9 cellular contexts compared by ENCODE assay signal in the genomic region with DNA sequence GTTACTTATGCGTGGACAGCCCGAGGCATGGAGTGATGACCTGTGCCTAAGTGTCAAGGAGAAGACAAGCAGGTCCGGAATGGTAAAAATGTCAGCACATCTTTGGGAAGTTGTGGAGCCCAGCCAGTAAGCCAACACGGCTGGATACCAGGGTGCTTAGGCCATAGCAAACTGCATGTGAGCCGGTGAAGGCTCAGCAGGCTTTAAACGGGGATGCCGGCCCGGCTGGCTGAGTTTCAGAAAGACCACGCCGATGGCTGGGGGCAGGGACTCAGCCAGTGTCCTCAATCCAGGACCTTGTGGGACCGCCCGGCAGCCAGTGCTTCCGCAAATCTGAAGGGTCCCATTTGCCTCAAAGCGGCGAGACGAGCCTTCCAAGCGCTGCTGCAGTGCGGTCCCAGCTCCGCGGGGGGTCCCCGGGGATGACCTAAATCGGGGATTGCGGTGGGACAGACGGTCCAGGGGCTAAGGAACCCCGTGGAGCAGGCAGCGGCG. TPM values are rescaled to one million over a fixed set of nuclear protein-coding genes. Genes with fewer than 3 reads are reported as not detected.
DNase-seq lines count a peak whose midpoint lies in the region; ATAC-seq and TF ChIP-seq lines count a peak whose summit lies in the region.
"Had no signal": no experiment of that assay in that cellular context is flagged by ENCODE, and none has a peak within 500 bp of the region (broad histone marks: within the 10 kb centered on the region; RNA-seq: fewer than 3 reads in every experiment).

No MANE protein-coding gene starts in this region.

- peak overlapping the region; percentile 85 for H3K4me3 Mint-ChIP-seq in T-helper 1 cell treated with Interleukin-12 subunit alpha and Interleukin-12 subunit beta and Interleukin-4 antibody, amounts not matched to agents 30 μg/mL and 1 μg/mL, for 36 hours

- 20 to 24% methylated on average over 11 to 27 of the region's 27 CpGs for WGBS in testis, 2 donors

- H3K36me3 Mint-ChIP-seq in T-helper 1 cell treated with Interleukin-12 subunit alpha and Interleukin-12 subunit beta and Interleukin-4 antibody, amounts not matched to agents 30 μg/mL and 1 μg/mL, for 36 hours (ENCODE audit: low read depth) = no peaks in the 10 kb centered on the region

- no peaks in the 10 kb centered on the region for H3K9me3 Mint-ChIP-seq in T-helper 1 cell treated with Interleukin-12 subunit alpha and Interleukin-12 subunit beta and Interleukin-4 antibody, amounts not matched to agents 30 μg/mL and 1 μg/mL, for 36 hours

- H3K27ac ChIP-seq in breast epithelium = peak overlapping the region; percentile 88 to 91
- H3K27ac ChIP-seq in left lung = peak overlapping the region in 1 of 2 donors; percentile 71
- peak overlapping the region in 1 of 2 donors; percentile 59 for H3K27ac ChIP-seq in testis

- H3K4me3 ChIP-seq in breast epithelium (peak overlapping the region; percentile 52 to 75 (median 74)), left lung (peak overlapping the region; percentile 42 to 44), testis (peak overlapping the region; percentile 58 to 68)

- DNase-seq in T-helper 1 cell = no peak
- no peak for DNase-seq in breast epithelium (ENCODE audit: low spot score in 2 of 2)
- no peak for DNase-seq in left lung
- DNase-seq in testis = peak; percentile 19
- DNase-seq in midbrain (lab: John Stamatoyannopoulos, UW) = no peak
- no peak for DNase-seq in H4 (ENCODE audit: low spot score)
- DNase-seq in DMS79 (lab: John Stamatoyannopoulos, UW) = no peak
- DNase-seq: ACHN had no signal

- TF ChIP-seq POLR2A in breast epithelium (IDR thresholded peaks at IDR 0.05) = no peak
- no peak for TF ChIP-seq POLR2A in testis (IDR thresholded peaks at IDR 0.05)

- peaks cover 0 to 7% of the 10 kb centered on the region in 2 donors for H3K9me3 ChIP-seq in breast epithelium
- no peaks in the 10 kb centered on the region for H3K9me3 ChIP-seq in left lung
- H3K9me3 ChIP-seq in testis = no peaks in the 10 kb centered on the region

- ATAC-seq in left lung = no peak

- intact Hi-C loops in breast epithelium (cut with DNase I; ENCODE audit: low total_unique reads) (no loop called here), left lung (cut with DNase I) (no loop called here), testis (cut with DNase I; ENCODE audit: low total_unique reads) (no loop called here)

- no peaks in the 10 kb centered on the region for H3K36me3 ChIP-seq in breast epithelium
- H3K36me3 ChIP-seq in left lung = no peaks in the 10 kb centered on the region
- no peaks in the 10 kb centered on the region for H3K36me3 ChIP-seq in testis (ENCODE audit: low read depth, missing control alignments)

- H3K4me1 ChIP-seq in breast epithelium (peaks cover 0 to 6% of the 10 kb centered on the region in 2 donors), left lung (peaks cover 0 to 14% of the 10 kb centered on the region in 2 donors), testis (peaks cover 10% of the 10 kb centered on the region)

- peaks cover 59% of the 10 kb centered on the region for H3K27me3 Mint-ChIP-seq in T-helper 1 cell treated with Interleukin-12 subunit alpha and Interleukin-12 subunit beta and Interleukin-4 antibody, amounts not matched to agents 30 μg/mL and 1 μg/mL, for 36 hours (ENCODE audit: low read depth)

- H3K27ac Mint-ChIP-seq in T-helper 1 cell treated with Interleukin-12 subunit alpha and Interleukin-12 subunit beta and Interleukin-4 antibody, amounts not matched to agents 30 μg/mL and 1 μg/mL, for 36 hours = no peak overlapping the region

- H3K27me3 ChIP-seq in breast epithelium (no peaks in the 10 kb centered on the region), left lung (peaks cover 0 to 54% of the 10 kb centered on the region in 2 donors), testis (no peaks in the 10 kb centered on the region)

- TF ChIP-seq CTCF in breast epithelium (IDR thresholded peaks at IDR 0.05) (no peak), left lung (IDR thresholded peaks at IDR 0.05) (no peak), testis (IDR thresholded peaks at IDR 0.05) (no peak)

- H3K4me1 Mint-ChIP-seq in T-helper 1 cell treated with Interleukin-12 subunit alpha and Interleukin-12 subunit beta and Interleukin-4 antibody, amounts not matched to agents 30 μg/mL and 1 μg/mL, for 36 hours (ENCODE audit: low read depth) = peaks cover 5% of the 10 kb centered on the region

RNA-seq across cellular contexts. Expression of a gene that starts 0.9 kb away (rescaled TPM):
- total RNA-seq in breast epithelium (10 to 100 TPM; 19.7 to 27.1 (median 25.9) TPM), left lung (10 to 100 TPM; 25.3 to 25.4 TPM), testis (10 to 100 TPM; 40.7 to 45.5 TPM)
- 21.4 TPM for polyA plus RNA-seq in testis (ENCODE audit: insufficient read depth, low read depth, low replicate concordance)
- 5.3 and 7.0 TPM in 2 replicates for total RNA-seq in H4 (2014; rRNA removed; shearing (Covaris generic))
